In the genomic region with DNA sequence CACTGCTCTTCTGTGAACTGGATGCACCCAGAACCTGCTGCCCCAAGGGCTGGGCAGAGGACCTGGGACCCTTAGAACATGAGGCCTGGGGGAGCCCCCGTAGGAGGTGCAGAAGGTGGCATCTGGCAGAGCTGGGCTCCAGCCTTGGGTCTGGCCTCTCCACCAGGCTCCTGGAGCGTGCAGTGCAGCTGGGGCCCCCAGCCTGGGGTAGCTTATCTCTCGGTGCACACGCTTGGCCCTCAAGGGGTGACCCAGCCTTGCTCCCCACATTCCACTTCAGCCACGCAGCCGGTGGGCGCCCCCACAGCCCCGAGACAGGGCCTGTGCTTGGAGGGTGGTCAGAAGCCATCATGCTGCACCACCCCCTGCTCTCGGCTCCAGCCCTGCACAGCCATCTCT, we compare ENCODE assay signal across 2 cellular contexts.
TF ChIP-seq lines count a peak whose summit lies in the region.

No MANE protein-coding gene starts in this region.

TF ChIP-seq in A549, 52 proteins besides CTCF, POLR2A, EP300 and RAD21 (continued from another document):
- TF ChIP-seq, protein P1, sequence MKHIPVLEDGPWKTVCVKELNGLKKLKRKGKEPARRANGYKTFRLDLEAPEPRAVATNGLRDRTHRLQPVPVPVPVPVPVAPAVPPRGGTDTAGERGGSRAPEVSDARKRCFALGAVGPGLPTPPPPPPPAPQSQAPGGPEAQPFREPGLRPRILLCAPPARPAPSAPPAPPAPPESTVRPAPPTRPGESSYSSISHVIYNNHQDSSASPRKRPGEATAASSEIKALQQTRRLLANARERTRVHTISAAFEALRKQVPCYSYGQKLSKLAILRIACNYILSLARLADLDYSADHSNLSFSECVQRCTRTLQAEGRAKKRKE (CRISPR knock-in tag; IDR thresholded peaks at IDR 0.05; ENCODE audit: low read depth): no peak
- no peak for TF ChIP-seq TP53 (CRISPR knock-in tag; IDR thresholded peaks at IDR 0.05)
- TF ChIP-seq HOXA7 (CRISPR knock-in tag; IDR thresholded peaks at IDR 0.05): no peak
- TF ChIP-seq HDAC2 (IDR thresholded peaks at IDR 0.05): no peak
- TF ChIP-seq, protein P2, sequence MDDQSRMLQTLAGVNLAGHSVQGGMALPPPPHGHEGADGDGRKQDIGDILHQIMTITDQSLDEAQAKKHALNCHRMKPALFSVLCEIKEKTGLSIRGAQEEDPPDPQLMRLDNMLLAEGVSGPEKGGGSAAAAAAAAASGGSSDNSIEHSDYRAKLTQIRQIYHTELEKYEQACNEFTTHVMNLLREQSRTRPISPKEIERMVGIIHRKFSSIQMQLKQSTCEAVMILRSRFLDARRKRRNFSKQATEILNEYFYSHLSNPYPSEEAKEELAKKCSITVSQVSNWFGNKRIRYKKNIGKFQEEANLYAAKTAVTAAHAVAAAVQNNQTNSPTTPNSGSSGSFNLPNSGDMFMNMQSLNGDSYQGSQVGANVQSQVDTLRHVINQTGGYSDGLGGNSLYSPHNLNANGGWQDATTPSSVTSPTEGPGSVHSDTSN (IDR thresholded peaks at IDR 0.05): no peak

TF ChIP-seq in K562, 482 proteins besides CTCF, POLR2A, EP300 and RAD21 (continued from another document and continues in another):
- TF ChIP-seq, protein P3, sequence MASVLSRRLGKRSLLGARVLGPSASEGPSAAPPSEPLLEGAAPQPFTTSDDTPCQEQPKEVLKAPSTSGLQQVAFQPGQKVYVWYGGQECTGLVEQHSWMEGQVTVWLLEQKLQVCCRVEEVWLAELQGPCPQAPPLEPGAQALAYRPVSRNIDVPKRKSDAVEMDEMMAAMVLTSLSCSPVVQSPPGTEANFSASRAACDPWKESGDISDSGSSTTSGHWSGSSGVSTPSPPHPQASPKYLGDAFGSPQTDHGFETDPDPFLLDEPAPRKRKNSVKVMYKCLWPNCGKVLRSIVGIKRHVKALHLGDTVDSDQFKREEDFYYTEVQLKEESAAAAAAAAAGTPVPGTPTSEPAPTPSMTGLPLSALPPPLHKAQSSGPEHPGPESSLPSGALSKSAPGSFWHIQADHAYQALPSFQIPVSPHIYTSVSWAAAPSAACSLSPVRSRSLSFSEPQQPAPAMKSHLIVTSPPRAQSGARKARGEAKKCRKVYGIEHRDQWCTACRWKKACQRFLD (CRISPR knock-in tag; IDR thresholded peaks at IDR 0.05): no peak
- TF ChIP-seq ZNF644 (tag; IDR thresholded peaks at IDR 0.05; ENCODE audit: low read depth) (no peak), SRF (CRISPR knock-in tag; IDR thresholded peaks at IDR 0.05) (no peak), STAT5B (CRISPR knock-in tag; IDR thresholded peaks at IDR 0.05) (no peak), ZBTB17 (CRISPR knock-in tag; IDR thresholded peaks at IDR 0.05) (peak; percentile 48; the same call in 1 of the 2 replicates), ZBTB1 (CRISPR knock-in tag; IDR thresholded peaks at IDR 0.05; ENCODE audit: borderline replicate concordance, low read depth) (0 out of 2 replicates have a peak, but pooled peaks have one; percentile 10), EWSR1 (IDR thresholded peaks at IDR 0.05; ENCODE audit: borderline replicate concordance, low read depth, partially characterized antibody) (no peak), ZFPM2 (CRISPR knock-in tag; IDR thresholded peaks at IDR 0.05) (no peak), MTF1 (CRISPR knock-in tag; IDR thresholded peaks at IDR 0.05; ENCODE audit: borderline replicate concordance) (no peak), MTA1 (IDR thresholded peaks at IDR 0.05; ENCODE audit: borderline replicate concordance) (no peak), MEF2A (IDR thresholded peaks at IDR 0.05; ENCODE audit: control insufficient read depth, low read depth, low read length) (no peak), HDGF (IDR thresholded peaks at IDR 0.05) (no peak), TCF3 (CRISPR knock-in tag; IDR thresholded peaks at IDR 0.05) (peak; percentile 63; the same call in 1 of the 2 replicates), NFE2L1 (tag; IDR thresholded peaks at IDR 0.05; ENCODE audit: borderline replicate concordance, low read depth) (no peak), ZNF699 (CRISPR knock-in tag; IDR thresholded peaks at IDR 0.05; ENCODE audit: insufficient replicate concordance) (no peak), CBFA2T2 (conservative IDR thresholded peaks at IDR 0.05) (peak; percentile 68), SRSF3 (IDR thresholded peaks at IDR 0.05; ENCODE audit: insufficient read depth, low read length) (no peak), ETV6 (IDR thresholded peaks at IDR 0.05; ENCODE audit: borderline replicate concordance in 1 of 2, low read depth in 2 of 2, low read length in 1 of 2) (no peak), ETV6 (CRISPR knock-in tag; IDR thresholded peaks at IDR 0.05; ENCODE audit: borderline replicate concordance) (no peak), SNIP1 (IDR thresholded peaks at IDR 0.05; ENCODE audit: low read depth) (no peak), NRF1 (conservative IDR thresholded peaks at IDR 0.05 in 1 of 2, IDR thresholded peaks at IDR 0.05 in 1 of 2) (no peak), NFXL1 (CRISPR knock-in tag; IDR thresholded peaks at IDR 0.05) (no peak), MYNN (IDR thresholded peaks at IDR 0.05) (no peak; the same call in 1 of the 2 replicates), MYNN (CRISPR knock-in tag; IDR thresholded peaks at IDR 0.05) (no peak), CBX2 (IDR thresholded peaks at IDR 0.05; ENCODE audit: insufficient read depth, low read length, poor library complexity, severe bottlenecking) (no peak), SMARCA5 (IDR thresholded peaks at IDR 0.05) (no peak), TEAD4 (IDR thresholded peaks at IDR 0.05; ENCODE audit: low read length) (0 out of 2 replicates have a peak, but pooled peaks have one; percentile 33), TEAD4 (CRISPR knock-in tag; IDR thresholded peaks at IDR 0.05; ENCODE audit: borderline replicate concordance) (no peak), HNRNPLL (IDR thresholded peaks at IDR 0.05; ENCODE audit: low read depth, low read length, poor library complexity, severe bottlenecking) (no peak), NCOR1 (IDR thresholded peaks at IDR 0.05) (peak; percentile 47; the same call in 1 of the 2 replicates), TOE1 (IDR thresholded peaks at IDR 0.05; ENCODE audit: borderline replicate concordance) (no peak), TOE1 (CRISPR knock-in tag; IDR thresholded peaks at IDR 0.05; ENCODE audit: borderline replicate concordance, low read depth) (no peak), HDAC8 (tag; IDR thresholded peaks at IDR 0.05) (no peak), IFI16 (CRISPR knock-in tag; IDR thresholded peaks at IDR 0.05) (no peak), POLR2G (IDR thresholded peaks at IDR 0.05; ENCODE audit: low read depth, low read length) (peak; percentile 51), ZNF184 (CRISPR knock-in tag; IDR thresholded peaks at IDR 0.05) (no peak), ESRRA (IDR thresholded peaks at IDR 0.05; ENCODE audit: borderline replicate concordance, low read depth) (no peak)
- TF ChIP-seq, protein P4, sequence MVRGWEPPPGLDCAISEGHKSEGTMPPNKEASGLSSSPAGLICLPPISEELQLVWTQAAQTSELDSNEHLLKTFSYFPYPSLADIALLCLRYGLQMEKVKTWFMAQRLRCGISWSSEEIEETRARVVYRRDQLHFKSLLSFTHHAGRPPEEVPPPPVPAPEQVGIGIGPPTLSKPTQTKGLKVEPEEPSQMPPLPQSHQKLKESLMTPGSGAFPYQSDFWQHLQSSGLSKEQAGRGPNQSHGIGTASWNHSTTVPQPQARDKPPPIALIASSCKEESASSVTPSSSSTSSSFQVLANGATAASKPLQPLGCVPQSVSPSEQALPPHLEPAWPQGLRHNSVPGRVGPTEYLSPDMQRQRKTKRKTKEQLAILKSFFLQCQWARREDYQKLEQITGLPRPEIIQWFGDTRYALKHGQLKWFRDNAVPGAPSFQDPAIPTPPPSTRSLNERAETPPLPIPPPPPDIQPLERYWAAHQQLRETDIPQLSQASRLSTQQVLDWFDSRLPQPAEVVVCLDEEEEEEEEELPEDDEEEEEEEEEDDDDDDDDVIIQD (CRISPR knock-in tag; IDR thresholded peaks at IDR 0.05): no peak
- TF ChIP-seq, protein P5, sequence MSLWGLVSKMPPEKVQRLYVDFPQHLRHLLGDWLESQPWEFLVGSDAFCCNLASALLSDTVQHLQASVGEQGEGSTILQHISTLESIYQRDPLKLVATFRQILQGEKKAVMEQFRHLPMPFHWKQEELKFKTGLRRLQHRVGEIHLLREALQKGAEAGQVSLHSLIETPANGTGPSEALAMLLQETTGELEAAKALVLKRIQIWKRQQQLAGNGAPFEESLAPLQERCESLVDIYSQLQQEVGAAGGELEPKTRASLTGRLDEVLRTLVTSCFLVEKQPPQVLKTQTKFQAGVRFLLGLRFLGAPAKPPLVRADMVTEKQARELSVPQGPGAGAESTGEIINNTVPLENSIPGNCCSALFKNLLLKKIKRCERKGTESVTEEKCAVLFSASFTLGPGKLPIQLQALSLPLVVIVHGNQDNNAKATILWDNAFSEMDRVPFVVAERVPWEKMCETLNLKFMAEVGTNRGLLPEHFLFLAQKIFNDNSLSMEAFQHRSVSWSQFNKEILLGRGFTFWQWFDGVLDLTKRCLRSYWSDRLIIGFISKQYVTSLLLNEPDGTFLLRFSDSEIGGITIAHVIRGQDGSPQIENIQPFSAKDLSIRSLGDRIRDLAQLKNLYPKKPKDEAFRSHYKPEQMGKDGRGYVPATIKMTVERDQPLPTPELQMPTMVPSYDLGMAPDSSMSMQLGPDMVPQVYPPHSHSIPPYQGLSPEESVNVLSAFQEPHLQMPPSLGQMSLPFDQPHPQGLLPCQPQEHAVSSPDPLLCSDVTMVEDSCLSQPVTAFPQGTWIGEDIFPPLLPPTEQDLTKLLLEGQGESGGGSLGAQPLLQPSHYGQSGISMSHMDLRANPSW (CRISPR knock-in tag; IDR thresholded peaks at IDR 0.05): no peak
- TF ChIP-seq, protein P6, sequence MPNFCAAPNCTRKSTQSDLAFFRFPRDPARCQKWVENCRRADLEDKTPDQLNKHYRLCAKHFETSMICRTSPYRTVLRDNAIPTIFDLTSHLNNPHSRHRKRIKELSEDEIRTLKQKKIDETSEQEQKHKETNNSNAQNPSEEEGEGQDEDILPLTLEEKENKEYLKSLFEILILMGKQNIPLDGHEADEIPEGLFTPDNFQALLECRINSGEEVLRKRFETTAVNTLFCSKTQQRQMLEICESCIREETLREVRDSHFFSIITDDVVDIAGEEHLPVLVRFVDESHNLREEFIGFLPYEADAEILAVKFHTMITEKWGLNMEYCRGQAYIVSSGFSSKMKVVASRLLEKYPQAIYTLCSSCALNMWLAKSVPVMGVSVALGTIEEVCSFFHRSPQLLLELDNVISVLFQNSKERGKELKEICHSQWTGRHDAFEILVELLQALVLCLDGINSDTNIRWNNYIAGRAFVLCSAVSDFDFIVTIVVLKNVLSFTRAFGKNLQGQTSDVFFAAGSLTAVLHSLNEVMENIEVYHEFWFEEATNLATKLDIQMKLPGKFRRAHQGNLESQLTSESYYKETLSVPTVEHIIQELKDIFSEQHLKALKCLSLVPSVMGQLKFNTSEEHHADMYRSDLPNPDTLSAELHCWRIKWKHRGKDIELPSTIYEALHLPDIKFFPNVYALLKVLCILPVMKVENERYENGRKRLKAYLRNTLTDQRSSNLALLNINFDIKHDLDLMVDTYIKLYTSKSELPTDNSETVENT (CRISPR knock-in tag; IDR thresholded peaks at IDR 0.05): no peak
- TF ChIP-seq, protein P7, sequence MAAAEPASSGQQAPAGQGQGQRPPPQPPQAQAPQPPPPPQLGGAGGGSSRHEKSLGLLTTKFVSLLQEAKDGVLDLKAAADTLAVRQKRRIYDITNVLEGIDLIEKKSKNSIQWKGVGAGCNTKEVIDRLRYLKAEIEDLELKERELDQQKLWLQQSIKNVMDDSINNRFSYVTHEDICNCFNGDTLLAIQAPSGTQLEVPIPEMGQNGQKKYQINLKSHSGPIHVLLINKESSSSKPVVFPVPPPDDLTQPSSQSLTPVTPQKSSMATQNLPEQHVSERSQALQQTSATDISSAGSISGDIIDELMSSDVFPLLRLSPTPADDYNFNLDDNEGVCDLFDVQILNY (CRISPR knock-in tag; IDR thresholded peaks at IDR 0.05): no peak
- TF ChIP-seq, protein P8, sequence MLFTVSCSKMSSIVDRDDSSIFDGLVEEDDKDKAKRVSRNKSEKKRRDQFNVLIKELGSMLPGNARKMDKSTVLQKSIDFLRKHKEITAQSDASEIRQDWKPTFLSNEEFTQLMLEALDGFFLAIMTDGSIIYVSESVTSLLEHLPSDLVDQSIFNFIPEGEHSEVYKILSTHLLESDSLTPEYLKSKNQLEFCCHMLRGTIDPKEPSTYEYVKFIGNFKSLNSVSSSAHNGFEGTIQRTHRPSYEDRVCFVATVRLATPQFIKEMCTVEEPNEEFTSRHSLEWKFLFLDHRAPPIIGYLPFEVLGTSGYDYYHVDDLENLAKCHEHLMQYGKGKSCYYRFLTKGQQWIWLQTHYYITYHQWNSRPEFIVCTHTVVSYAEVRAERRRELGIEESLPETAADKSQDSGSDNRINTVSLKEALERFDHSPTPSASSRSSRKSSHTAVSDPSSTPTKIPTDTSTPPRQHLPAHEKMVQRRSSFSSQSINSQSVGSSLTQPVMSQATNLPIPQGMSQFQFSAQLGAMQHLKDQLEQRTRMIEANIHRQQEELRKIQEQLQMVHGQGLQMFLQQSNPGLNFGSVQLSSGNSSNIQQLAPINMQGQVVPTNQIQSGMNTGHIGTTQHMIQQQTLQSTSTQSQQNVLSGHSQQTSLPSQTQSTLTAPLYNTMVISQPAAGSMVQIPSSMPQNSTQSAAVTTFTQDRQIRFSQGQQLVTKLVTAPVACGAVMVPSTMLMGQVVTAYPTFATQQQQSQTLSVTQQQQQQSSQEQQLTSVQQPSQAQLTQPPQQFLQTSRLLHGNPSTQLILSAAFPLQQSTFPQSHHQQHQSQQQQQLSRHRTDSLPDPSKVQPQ (CRISPR knock-in tag; IDR thresholded peaks at IDR 0.05; ENCODE audit: borderline replicate concordance): no peak
- TF ChIP-seq, protein P9, sequence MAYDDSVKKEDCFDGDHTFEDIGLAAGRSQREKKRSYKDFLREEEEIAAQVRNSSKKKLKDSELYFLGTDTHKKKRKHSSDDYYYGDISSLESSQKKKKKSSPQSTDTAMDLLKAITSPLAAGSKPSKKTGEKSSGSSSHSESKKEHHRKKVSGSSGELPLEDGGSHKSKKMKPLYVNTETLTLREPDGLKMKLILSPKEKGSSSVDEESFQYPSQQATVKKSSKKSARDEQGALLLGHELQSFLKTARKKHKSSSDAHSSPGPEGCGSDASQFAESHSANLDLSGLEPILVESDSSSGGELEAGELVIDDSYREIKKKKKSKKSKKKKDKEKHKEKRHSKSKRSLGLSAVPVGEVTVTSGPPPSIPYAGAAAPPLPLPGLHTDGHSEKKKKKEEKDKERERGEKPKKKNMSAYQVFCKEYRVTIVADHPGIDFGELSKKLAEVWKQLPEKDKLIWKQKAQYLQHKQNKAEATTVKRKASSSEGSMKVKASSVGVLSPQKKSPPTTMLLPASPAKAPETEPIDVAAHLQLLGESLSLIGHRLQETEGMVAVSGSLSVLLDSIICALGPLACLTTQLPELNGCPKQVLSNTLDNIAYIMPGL (CRISPR knock-in tag; IDR thresholded peaks at IDR 0.05): no peak
- TF ChIP-seq, protein P10, sequence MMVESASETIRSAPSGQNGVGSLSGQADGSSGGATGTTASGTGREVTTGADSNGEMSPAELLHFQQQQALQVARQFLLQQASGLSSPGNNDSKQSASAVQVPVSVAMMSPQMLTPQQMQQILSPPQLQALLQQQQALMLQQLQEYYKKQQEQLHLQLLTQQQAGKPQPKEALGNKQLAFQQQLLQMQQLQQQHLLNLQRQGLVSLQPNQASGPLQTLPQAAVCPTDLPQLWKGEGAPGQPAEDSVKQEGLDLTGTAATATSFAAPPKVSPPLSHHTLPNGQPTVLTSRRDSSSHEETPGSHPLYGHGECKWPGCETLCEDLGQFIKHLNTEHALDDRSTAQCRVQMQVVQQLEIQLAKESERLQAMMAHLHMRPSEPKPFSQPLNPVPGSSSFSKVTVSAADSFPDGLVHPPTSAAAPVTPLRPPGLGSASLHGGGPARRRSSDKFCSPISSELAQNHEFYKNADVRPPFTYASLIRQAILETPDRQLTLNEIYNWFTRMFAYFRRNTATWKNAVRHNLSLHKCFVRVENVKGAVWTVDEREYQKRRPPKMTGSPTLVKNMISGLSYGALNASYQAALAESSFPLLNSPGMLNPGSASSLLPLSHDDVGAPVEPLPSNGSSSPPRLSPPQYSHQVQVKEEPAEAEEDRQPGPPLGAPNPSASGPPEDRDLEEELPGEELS (CRISPR knock-in tag; IDR thresholded peaks at IDR 0.05; ENCODE audit: borderline replicate concordance): no peak
